In the genomic region with DNA sequence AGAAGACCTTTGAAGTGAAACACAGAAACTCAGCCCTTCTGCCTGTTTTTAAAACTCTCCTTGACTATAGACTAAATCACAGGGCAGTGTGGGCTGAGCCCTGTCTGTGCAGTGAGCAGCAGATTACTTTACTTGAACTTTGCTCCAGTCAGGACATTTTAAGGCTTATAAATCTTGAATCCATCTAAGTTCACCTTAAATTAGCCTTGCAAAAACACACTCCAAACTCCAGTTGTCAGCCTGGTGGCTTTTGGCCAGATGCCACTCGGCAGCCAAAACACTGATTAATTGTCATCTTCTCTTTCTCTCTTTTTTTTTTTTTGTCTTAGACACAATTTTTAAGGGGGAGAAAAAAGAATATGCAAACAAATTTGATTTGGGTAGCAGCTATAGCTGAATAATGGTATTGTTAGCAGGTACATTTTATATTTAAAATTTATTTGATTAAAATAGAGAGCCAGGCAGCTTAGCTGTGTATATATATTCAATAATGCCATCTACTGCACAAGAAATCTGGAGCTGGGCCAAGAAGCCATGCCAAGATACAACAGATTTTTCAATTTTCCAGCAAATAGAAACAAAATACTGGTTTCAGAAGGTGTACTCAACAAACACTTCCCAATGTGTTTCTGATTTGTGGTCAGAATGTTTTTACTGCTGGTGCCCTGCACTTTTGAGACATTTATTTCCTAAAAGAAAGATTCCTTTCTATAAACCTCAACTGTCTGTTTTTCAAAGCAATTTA, we compare ENCODE assay signal across 13 cellular contexts.
DNase-seq lines count a peak whose midpoint lies in the region; TF ChIP-seq lines count a peak whose summit lies in the region.
"Had no signal": no experiment of that assay in that cellular context is flagged by ENCODE, and none has a peak within 500 bp of the region (broad histone marks: within the 10 kb centered on the region; RNA-seq: fewer than 3 reads in every experiment).

No MANE protein-coding gene starts in this region.

- H4K20me1 ChIP-seq in smooth muscle cell (ENCODE audit: low read depth) = no peaks in the 10 kb centered on the region

- 54% methylated on average over 1 of the region's 1 CpG for WGBS in smooth muscle cell (ENCODE audit: low lambda C conversion rate)

- no peaks in the 10 kb centered on the region for H3K36me3 ChIP-seq in smooth muscle cell (ENCODE audit: low read depth)
- H3K36me3 ChIP-seq: heart left ventricle had no signal

- H3K9ac ChIP-seq in smooth muscle cell (ENCODE audit: low read depth) = no peak overlapping the region

- H3K79me2 ChIP-seq in smooth muscle cell (ENCODE audit: low read depth) = no peaks in the 10 kb centered on the region

- H3K4me3 ChIP-seq in fibroblast of mammary gland (ENCODE audit: control insufficient read depth, low read depth, low read length) (no peak overlapping the region), smooth muscle cell (no peak overlapping the region)
- H3K4me3 ChIP-seq: GM12878, heart left ventricle had no signal

- H3K9me3 ChIP-seq in smooth muscle cell (replicated peaks; ENCODE audit: low read depth) = no peaks in the 10 kb centered on the region
- H3K9me3 ChIP-seq: heart left ventricle had no signal

- peak; percentile 6 for DNase-seq in DMS53 (lab: John Stamatoyannopoulos, UW)
- DNase-seq in DMS53 treated with DMSO at 0.1 percent for 48 hours (lab: John Stamatoyannopoulos, UW; ENCODE audit: unreplicated experiment) = no peak
- peak; percentile 72 for DNase-seq in NCI-H748 treated with DMSO at 0.1 percent for 48 hours (lab: John Stamatoyannopoulos, UW)
- peak; percentile 8 for DNase-seq in fibroblast of mammary gland (ENCODE audit: low read depth)
- DNase-seq in smooth muscle cell (lab: John Stamatoyannopoulos, UW; ENCODE audit: unreplicated experiment) = no peak
- no peak for DNase-seq in NAMALWA (ENCODE audit: low spot score)
- DNase-seq in EL = no peak
- DNase-seq in activated CD4-positive, CD25-positive, alpha-beta regulatory T cell treated with anti-CD3 and anti-CD28 coated beads, Interleukin-2, amount 50 U/mL, for 72 hours = no peak
- DNase-seq: effector CD4-positive, alpha-beta T cell; heart left ventricle; IMR-90; stimulated activated CD4-positive, alpha-beta T cell treated with anti-CD3 and anti-CD28 coated beads, Interleukin-12 subunit alpha, Interleukin-12 subunit beta, amount 100 ng/mL, for 4 hours had no signal

- no peaks in the 10 kb centered on the region for H3F3A ChIP-seq in smooth muscle cell (ENCODE audit: low read depth)

- no peak for TF ChIP-seq CTCF in fibroblast of mammary gland (conservative IDR thresholded peaks at IDR 0.05; ENCODE audit: control insufficient read depth, insufficient read depth, low read depth, low read length)
- TF ChIP-seq CTCF in smooth muscle cell (IDR thresholded peaks at IDR 0.05; ENCODE audit: borderline replicate concordance, insufficient read depth, poor library complexity, severe bottlenecking) = no peak

- H3K4me1 ChIP-seq in smooth muscle cell (ENCODE audit: low read depth) = peaks cover 6% of the 10 kb centered on the region
- H3K4me1 ChIP-seq: heart left ventricle had no signal

- no peak overlapping the region for H3K4me2 ChIP-seq in smooth muscle cell

- peak overlapping the region; percentile 73 for H2AFZ ChIP-seq in smooth muscle cell (ENCODE audit: low read depth)

- H3K27me3 ChIP-seq in smooth muscle cell (ENCODE audit: low read depth) = no peaks in the 10 kb centered on the region
- H3K27me3 ChIP-seq: heart left ventricle had no signal

- H3K27ac ChIP-seq in smooth muscle cell (ENCODE audit: low read depth) = no peak overlapping the region
- H3K27ac ChIP-seq: heart left ventricle had no signal

Comparison
In these comparisons a context has a peak if more than half of its experiments do, and no peak if none do; other contexts are left out.
1. DNase-seq: peak in DMS53 (single experiment), NCI-H748 treated with DMSO at 0.1 percent for 48 hours (single experiment) and fibroblast of mammary gland (single experiment); none in DMS53 treated with DMSO at 0.1 percent for 48 hours (single experiment), smooth muscle cell (single experiment), NAMALWA (single experiment), EL (single experiment) and activated CD4-positive, CD25-positive, alpha-beta regulatory T cell treated with anti-CD3 and anti-CD28 coated beads, Interleukin-2, amount 50 U/mL, for 72 hours (single experiment).